Comparison of ENCODE assay signal across 22 cellular contexts in genomic region chr13:60012503-60012902, GRCh38.
DNase-seq lines count a peak whose midpoint lies in the region; ATAC-seq, FAIRE-seq and TF ChIP-seq lines count a peak whose summit lies in the region.
"Had no signal": no experiment of that assay in that cellular context is flagged by ENCODE, and none has a peak within 500 bp of the region (broad histone marks: within the 10 kb centered on the region; RNA-seq: fewer than 3 reads in every experiment).

No MANE protein-coding gene starts in this region.

- H3K4me1 ChIP-seq in transverse colon (peaks cover 0 to 40% (median 18%) of the 10 kb centered on the region in 4 donors), tibial nerve (no peaks in the 10 kb centered on the region)
- H3K4me1 ChIP-seq: esophagus muscularis mucosa, heart left ventricle had no signal

- H3K27me3 ChIP-seq in bronchial epithelial cell (ENCODE audit: control insufficient read depth, insufficient read depth, low read length): no peaks in the 10 kb centered on the region
- no peaks in the 10 kb centered on the region for H3K27me3 ChIP-seq in transverse colon
- H3K27me3 ChIP-seq in tibial nerve: no peaks in the 10 kb centered on the region
- H3K27me3 ChIP-seq: esophagus muscularis mucosa, heart left ventricle had no signal

- in situ Hi-C loops in transverse colon (cut with MboI; ENCODE audit: low pct_ligation_motif_present in 1 of 4, low pct_unique_long_range_greater_than_20kb in 1 of 4, low sequenced_read_pairs in 3 of 4): no loop called here

- TF ChIP-seq POLR2A in transverse colon (IDR thresholded peaks at IDR 0.05) (no peak), tibial nerve (IDR thresholded peaks at IDR 0.05) (no peak)

- FAIRE-seq in bronchial epithelial cell (lab: Jason Lieb, UNC): peak; percentile 32
- FAIRE-seq: A549, urothelium cell line had no signal

- TF ChIP-seq EP300 in transverse colon (IDR thresholded peaks at IDR 0.05; ENCODE audit: low read depth) (no peak), tibial nerve (IDR thresholded peaks at IDR 0.05) (no peak)

- DNase-seq in NCI-H510A treated with DMSO at 0.1 percent for 48 hours (lab: John Stamatoyannopoulos, UW): peak; percentile 1
- DNase-seq in NCI-H510A (lab: John Stamatoyannopoulos, UW): no peak
- peak; percentile 87 for DNase-seq in bronchial epithelial cell (ENCODE audit: low read depth)
- peak; percentile 15 to 56 for DNase-seq in left colon
- DNase-seq in transverse colon: peak; percentile 50
- no peak for DNase-seq in activated CD4-positive, alpha-beta T cell treated with anti-CD3 and anti-CD28 coated beads for 4 hours
- no peak for DNase-seq in tibial nerve (ENCODE audit: low spot score in 2 of 2)
- DNase-seq: activated CD4-positive, alpha-beta T cell treated with anti-CD3 and anti-CD28 coated beads for 36 hours; activated CD8-positive, alpha-beta memory T cell treated with anti-CD3 and anti-CD28 coated beads, Interleukin-2, amount 50 U/mL, for 48 hours; anterior cingulate cortex; heart left ventricle; kidney glomerular epithelial cell; OCI-M1 had no signal

- intact Hi-C loops in left colon (cut with DNase I, micrococcal nuclease) (no loop called here), transverse colon (cut with DNase I; ENCODE audit: low total_unique reads) (no loop called here)

- H3K27ac ChIP-seq in transverse colon (peak overlapping the region; percentile 49 to 71 (median 66)), tibial nerve (no peak overlapping the region)
- H3K27ac ChIP-seq: A549, coronary artery, esophagus muscularis mucosa, heart left ventricle, HL-60, KMS-11, SK-N-MC had no signal

- no peak for TF ChIP-seq CTCF in bronchial epithelial cell (IDR thresholded peaks at IDR 0.05; ENCODE audit: insufficient read depth, low read length, severe bottlenecking)
- no peak for TF ChIP-seq CTCF in transverse colon (IDR thresholded peaks at IDR 0.05)
- no peak for TF ChIP-seq CTCF in tibial nerve (IDR thresholded peaks at IDR 0.05)

- ATAC-seq in left colon (peak; percentile 73), HG03159 (IDR thresholded peaks at IDR 0.05; ENCODE audit: unreplicated experiment) (no peak)
- ATAC-seq: A549; activated CD4-positive, alpha-beta T cell treated with anti-CD3 and anti-CD28 coated beads for 36 hours; heart left ventricle; stimulated activated effector memory CD8-positive, alpha-beta T cell treated with anti-CD3 and anti-CD28 coated beads, Interleukin-12 subunit alpha, Interleukin-12 subunit beta, amount 100 ng/mL, for 72 hours had no signal

- H3K9me3 ChIP-seq in transverse colon (no peaks in the 10 kb centered on the region), tibial nerve (no peaks in the 10 kb centered on the region)
- H3K9me3 ChIP-seq: A549, esophagus muscularis mucosa, heart left ventricle had no signal

- H3K4me3 ChIP-seq in bronchial epithelial cell (ENCODE audit: low read depth, low read length) (no peak overlapping the region), transverse colon (no peak overlapping the region), tibial nerve (no peak overlapping the region)
- H3K4me3 ChIP-seq: A549, coronary artery, esophagus muscularis mucosa, heart left ventricle, SK-N-MC had no signal

- 50 to 71% methylated on average over 1 of the region's 1 CpG for WGBS in transverse colon (ENCODE audit: low coverage in 1 of 2), 2 donors
- WGBS in tibial nerve, 2 donors: 88 to 100% methylated on average over 1 of the region's 1 CpG

- H3K36me3 ChIP-seq in bronchial epithelial cell (ENCODE audit: control insufficient read depth, insufficient read depth, low read length) (no peaks in the 10 kb centered on the region), transverse colon (no peaks in the 10 kb centered on the region), tibial nerve (no peaks in the 10 kb centered on the region)
- H3K36me3 ChIP-seq: esophagus muscularis mucosa, heart left ventricle had no signal

Comparison
In these comparisons a context has a peak if more than half of its experiments do, and no peak if none do; other contexts are left out.
1. DNase-seq: peak in NCI-H510A treated with DMSO at 0.1 percent for 48 hours (single experiment), bronchial epithelial cell (single experiment), left colon (2 of 2) and transverse colon (single experiment); none in NCI-H510A (single experiment), activated CD4-positive, alpha-beta T cell treated with anti-CD3 and anti-CD28 coated beads for 4 hours (0 of 2) and tibial nerve (0 of 2).
2. H3K27ac ChIP-seq: peak in transverse colon (4 of 4); none in tibial nerve (0 of 4).